8 cellular contexts compared by ENCODE assay signal in genomic region chr1:66335859-66336640, GRCh38.
DNase-seq lines count a peak whose midpoint lies in the region; ATAC-seq and TF ChIP-seq lines count a peak whose summit lies in the region.

No MANE protein-coding gene starts in this region.

- peak overlapping the region; percentile 76 for H2AFZ ChIP-seq in Karpas-422 (ENCODE audit: low read length)

- peak; percentile 66 to 94 (median 82) for DNase-seq in CD4-positive, CD25-positive, alpha-beta regulatory T cell
- DNase-seq in Karpas-422 (peak; percentile 60), endothelial cell (ENCODE audit: low spot score) (peak; percentile 57), omental fat pad (ENCODE audit: low spot score) (no peak), tibial nerve (ENCODE audit: low spot score in 2 of 2) (peak; percentile 55 to 73), hepatic stellate cell (ENCODE audit: low spot score) (no peak)
- DNase-seq in activated CD4-positive, alpha-beta T cell treated with anti-CD3 and anti-CD28 coated beads, Interleukin-2, amount 50 U/mL, for 48 hours = peak; percentile 67 to 77

- 29 to 33% methylated on average over 10 of the region's 10 CpGs for WGBS in tibial nerve, 2 donors

- ATAC-seq in CD4-positive, CD25-positive, alpha-beta regulatory T cell (ENCODE audit: low read depth in 2 of 2) = peak; percentile 76 to 79
- ATAC-seq in GM21390 (IDR thresholded peaks at IDR 0.05; ENCODE audit: unreplicated experiment) = peak; percentile 83
- ATAC-seq in omental fat pad (ENCODE audit: low FRiP score) = peak; percentile 35

- peak overlapping the region; percentile 92 to 100 (median 98) for H3K4me3 Mint-ChIP-seq in CD4-positive, CD25-positive, alpha-beta regulatory T cell
- peak overlapping the region; percentile 99 for H3K4me3 Mint-ChIP-seq in endothelial cell (ENCODE audit: unreplicated experiment)

- peak in 1 of 2 donors; percentile 42 for TF ChIP-seq POLR2A in tibial nerve (IDR thresholded peaks at IDR 0.05)

- peak overlapping the region; percentile 95 for H3K27ac ChIP-seq in CD4-positive, CD25-positive, alpha-beta regulatory T cell (ENCODE audit: insufficient read depth, low read length, poor library complexity, severe bottlenecking)
- H3K27ac ChIP-seq in Karpas-422 (ENCODE audit: low read length) = peak overlapping the region; percentile 67
- peak overlapping the region; percentile 23 to 88 (median 81) for H3K27ac ChIP-seq in tibial nerve

- no peaks in the 10 kb centered on the region for H4K20me1 ChIP-seq in Karpas-422 (ENCODE audit: insufficient read depth, low read depth, low read length)

- peak; percentile 86 to 95 for TF ChIP-seq EP300 in tibial nerve (IDR thresholded peaks at IDR 0.05)

- peaks cover 68% of the 10 kb centered on the region for H3K4me1 ChIP-seq in CD4-positive, CD25-positive, alpha-beta regulatory T cell (ENCODE audit: control insufficient read depth, insufficient read depth, low read length, poor library complexity, severe bottlenecking)
- H3K4me1 ChIP-seq in Karpas-422 (ENCODE audit: low read length) (peaks cover 69% of the 10 kb centered on the region), tibial nerve (peaks cover 0 to 56% (median 11%) of the 10 kb centered on the region in 4 donors)

- peaks cover 9 to 53% (median 28%) of the 10 kb centered on the region in 4 donors for H3K4me1 Mint-ChIP-seq in CD4-positive, CD25-positive, alpha-beta regulatory T cell
- peaks cover 52% of the 10 kb centered on the region for H3K4me1 Mint-ChIP-seq in endothelial cell (ENCODE audit: unreplicated experiment)

- TF ChIP-seq CTCF in endothelial cell (IDR thresholded peaks at IDR 0.05; ENCODE audit: unreplicated experiment) (no peak), omental fat pad (IDR thresholded peaks at IDR 0.05) (no peak), tibial nerve (IDR thresholded peaks at IDR 0.05) (no peak)

- H3K36me3 Mint-ChIP-seq in CD4-positive, CD25-positive, alpha-beta regulatory T cell = peaks cover 30% of the 10 kb centered on the region
- peaks cover 14% of the 10 kb centered on the region for H3K36me3 Mint-ChIP-seq in endothelial cell (ENCODE audit: low read depth, unreplicated experiment)

- H3K79me2 ChIP-seq in Karpas-422 (ENCODE audit: low read length) = no peaks in the 10 kb centered on the region; the same call in 1 of the 2 replicates

- H3K36me3 ChIP-seq in CD4-positive, CD25-positive, alpha-beta regulatory T cell (ENCODE audit: control insufficient read depth, insufficient read depth, low read length) = peaks cover 6% of the 10 kb centered on the region
- H3K36me3 ChIP-seq in Karpas-422 (ENCODE audit: insufficient read depth, low read length) (no peaks in the 10 kb centered on the region), tibial nerve (no peaks in the 10 kb centered on the region)

- no peaks in the 10 kb centered on the region for H3K9me2 ChIP-seq in Karpas-422 (replicated peaks; ENCODE audit: insufficient read depth, low read length)

- no peaks in the 10 kb centered on the region for H3K27me3 Mint-ChIP-seq in CD4-positive, CD25-positive, alpha-beta regulatory T cell
- H3K27me3 Mint-ChIP-seq in endothelial cell (ENCODE audit: unreplicated experiment) = peaks cover 4% of the 10 kb centered on the region

- peak overlapping the region; percentile 99 for H3K4me3 ChIP-seq in CD4-positive, CD25-positive, alpha-beta regulatory T cell (ENCODE audit: low read depth, low read length)
- peak overlapping the region; percentile 42 for H3K4me3 ChIP-seq in Karpas-422 (ENCODE audit: low read length)
- H3K4me3 ChIP-seq in tibial nerve = peak overlapping the region in 3 of 4 donors; percentile 10 to 54 (median 41)

- H3K27ac Mint-ChIP-seq in CD4-positive, CD25-positive, alpha-beta regulatory T cell = peak overlapping the region; percentile 98 to 100 (median 99)
- H3K27ac Mint-ChIP-seq in endothelial cell (ENCODE audit: unreplicated experiment) = peak overlapping the region; percentile 99

- no peaks in the 10 kb centered on the region for H3K27me3 ChIP-seq in CD4-positive, CD25-positive, alpha-beta regulatory T cell (ENCODE audit: control insufficient read depth, insufficient read depth, low read length)
- H3K27me3 ChIP-seq in Karpas-422 (ENCODE audit: low read length) (no peaks in the 10 kb centered on the region), tibial nerve (no peaks in the 10 kb centered on the region)

- H3K9ac ChIP-seq in Karpas-422 (ENCODE audit: low read length) = peak overlapping the region; percentile 48

- H3K9me3 Mint-ChIP-seq in CD4-positive, CD25-positive, alpha-beta regulatory T cell = no peaks in the 10 kb centered on the region
- H3K9me3 Mint-ChIP-seq in endothelial cell (ENCODE audit: unreplicated experiment) = no peaks in the 10 kb centered on the region

- no peaks in the 10 kb centered on the region for H3K9me3 ChIP-seq in CD4-positive, CD25-positive, alpha-beta regulatory T cell (ENCODE audit: control insufficient read depth in 2 of 2, low read length in 2 of 2)
- H3K9me3 ChIP-seq in Karpas-422 (ENCODE audit: low read length) (no peaks in the 10 kb centered on the region), tibial nerve (no peaks in the 10 kb centered on the region)

- peak overlapping the region; percentile 67 for H3K4me2 ChIP-seq in Karpas-422 (ENCODE audit: low read depth, low read length, poor library complexity, severe bottlenecking)

Comparison
In these comparisons a context has a peak if more than half of its experiments do, and no peak if none do; other contexts are left out.
1. DNase-seq: peak in CD4-positive, CD25-positive, alpha-beta regulatory T cell (3 of 3), Karpas-422 (single experiment), activated CD4-positive, alpha-beta T cell treated with anti-CD3 and anti-CD28 coated beads, Interleukin-2, amount 50 U/mL, for 48 hours (2 of 2), endothelial cell (single experiment) and tibial nerve (2 of 2); none in omental fat pad (single experiment) and hepatic stellate cell (single experiment).
2. H3K4me3 ChIP-seq: peak in every context shown above with its lines; median percentile 99 in CD4-positive, CD25-positive, alpha-beta regulatory T cell; 42 in Karpas-422; 41 in tibial nerve.
3. Peak in every context shown above with its lines, with median percentiles within 50 percentile points of each other: ATAC-seq and H3K27ac ChIP-seq.